Comparison of ENCODE assay signal across 1 cellular context in the genomic region with DNA sequence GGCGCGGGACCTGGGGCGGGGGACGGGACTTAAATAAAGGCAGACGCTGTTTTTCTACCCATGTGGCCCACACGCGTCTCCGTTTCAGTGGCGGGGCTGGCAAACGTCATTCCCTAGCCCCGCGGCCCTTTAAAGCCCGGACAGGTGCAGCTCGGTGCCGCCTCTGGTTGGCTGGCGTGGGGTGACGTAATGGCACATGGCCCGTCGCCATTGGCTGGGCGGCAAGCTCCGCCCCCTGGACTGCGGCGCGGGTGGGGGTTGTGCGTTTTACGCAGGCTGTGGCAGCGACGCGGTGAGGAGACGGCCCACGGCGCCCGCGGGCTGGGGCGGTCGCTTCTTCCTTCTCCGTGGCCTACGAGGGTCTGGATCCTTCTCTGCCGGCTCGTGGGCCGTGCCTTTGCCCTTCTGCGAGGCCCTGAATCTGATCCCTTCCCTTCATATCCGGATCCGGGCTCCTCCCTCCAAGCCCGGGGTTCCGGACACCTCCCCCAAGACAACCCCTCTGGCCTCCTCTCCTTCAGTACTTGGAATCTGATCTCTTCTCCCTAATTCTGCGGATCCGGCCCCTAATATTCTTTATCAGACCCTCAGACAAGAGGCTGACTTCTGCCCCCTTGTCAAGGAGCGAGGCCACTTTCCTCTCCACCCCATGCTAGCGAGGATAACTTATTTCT.
TF ChIP-seq lines count a peak whose summit lies in the region.

A gene with protein sequence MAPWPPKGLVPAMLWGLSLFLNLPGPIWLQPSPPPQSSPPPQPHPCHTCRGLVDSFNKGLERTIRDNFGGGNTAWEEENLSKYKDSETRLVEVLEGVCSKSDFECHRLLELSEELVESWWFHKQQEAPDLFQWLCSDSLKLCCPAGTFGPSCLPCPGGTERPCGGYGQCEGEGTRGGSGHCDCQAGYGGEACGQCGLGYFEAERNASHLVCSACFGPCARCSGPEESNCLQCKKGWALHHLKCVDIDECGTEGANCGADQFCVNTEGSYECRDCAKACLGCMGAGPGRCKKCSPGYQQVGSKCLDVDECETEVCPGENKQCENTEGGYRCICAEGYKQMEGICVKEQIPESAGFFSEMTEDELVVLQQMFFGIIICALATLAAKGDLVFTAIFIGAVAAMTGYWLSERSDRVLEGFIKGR (plus strand): TSS at position 274 of the 674 bp plus-strand sequence. CDS start 605 bp downstream, outside the sequence.

TF ChIP-seq in HepG2, 621 proteins besides CTCF, POLR2A, EP300 and RAD21 (continued from another document and continues in another):
- TF ChIP-seq, protein P1, sequence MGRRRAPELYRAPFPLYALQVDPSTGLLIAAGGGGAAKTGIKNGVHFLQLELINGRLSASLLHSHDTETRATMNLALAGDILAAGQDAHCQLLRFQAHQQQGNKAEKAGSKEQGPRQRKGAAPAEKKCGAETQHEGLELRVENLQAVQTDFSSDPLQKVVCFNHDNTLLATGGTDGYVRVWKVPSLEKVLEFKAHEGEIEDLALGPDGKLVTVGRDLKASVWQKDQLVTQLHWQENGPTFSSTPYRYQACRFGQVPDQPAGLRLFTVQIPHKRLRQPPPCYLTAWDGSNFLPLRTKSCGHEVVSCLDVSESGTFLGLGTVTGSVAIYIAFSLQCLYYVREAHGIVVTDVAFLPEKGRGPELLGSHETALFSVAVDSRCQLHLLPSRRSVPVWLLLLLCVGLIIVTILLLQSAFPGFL (CRISPR knock-in tag; IDR thresholded peaks at IDR 0.05): no peak
- no peak for TF ChIP-seq TMF1 (CRISPR knock-in tag; IDR thresholded peaks at IDR 0.05; ENCODE audit: low read depth)
- TF ChIP-seq ZNF253 (CRISPR knock-in tag; IDR thresholded peaks at IDR 0.05; ENCODE audit: borderline replicate concordance): no peak
- TF ChIP-seq MBD4 (IDR thresholded peaks at IDR 0.05; ENCODE audit: borderline replicate concordance, low read length): no peak
- TF ChIP-seq SUZ12 (IDR thresholded peaks at IDR 0.05; ENCODE audit: low read depth, low read length): no peak
- TF ChIP-seq ZNF780A (CRISPR knock-in tag; IDR thresholded peaks at IDR 0.05): 0 out of 2 replicates have a peak, but pooled peaks have one; percentile 1
- no peak for TF ChIP-seq HNRNPK (IDR thresholded peaks at IDR 0.05; ENCODE audit: low read depth, low read length, poor library complexity, severe bottlenecking)
- peak; percentile 52 for TF ChIP-seq TEAD3 (CRISPR knock-in tag; optimal IDR thresholded peaks at IDR 0.05; ENCODE audit: borderline replicate concordance)
- TF ChIP-seq RFX5 (IDR thresholded peaks at IDR 0.05; ENCODE audit: low read depth, low read length): peak; percentile 90
- TF ChIP-seq ZNF317 (CRISPR knock-in tag; IDR thresholded peaks at IDR 0.05): no peak
- no peak for TF ChIP-seq ZBTB1 (CRISPR knock-in tag; IDR thresholded peaks at IDR 0.05; ENCODE audit: borderline replicate concordance)
- peak; percentile 93 for TF ChIP-seq RBM39 (IDR thresholded peaks at IDR 0.05; ENCODE audit: low read depth, low read length, poor library complexity, severe bottlenecking)
- TF ChIP-seq SRSF1 (optimal IDR thresholded peaks at IDR 0.05; ENCODE audit: low read depth, low read length): peak; percentile 44
- TF ChIP-seq ZNF761 (CRISPR knock-in tag; conservative IDR thresholded peaks at IDR 0.05): no peak
- TF ChIP-seq, protein P2, sequence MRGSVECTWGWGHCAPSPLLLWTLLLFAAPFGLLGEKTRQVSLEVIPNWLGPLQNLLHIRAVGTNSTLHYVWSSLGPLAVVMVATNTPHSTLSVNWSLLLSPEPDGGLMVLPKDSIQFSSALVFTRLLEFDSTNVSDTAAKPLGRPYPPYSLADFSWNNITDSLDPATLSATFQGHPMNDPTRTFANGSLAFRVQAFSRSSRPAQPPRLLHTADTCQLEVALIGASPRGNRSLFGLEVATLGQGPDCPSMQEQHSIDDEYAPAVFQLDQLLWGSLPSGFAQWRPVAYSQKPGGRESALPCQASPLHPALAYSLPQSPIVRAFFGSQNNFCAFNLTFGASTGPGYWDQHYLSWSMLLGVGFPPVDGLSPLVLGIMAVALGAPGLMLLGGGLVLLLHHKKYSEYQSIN (CRISPR knock-in tag; IDR thresholded peaks at IDR 0.05; ENCODE audit: borderline replicate concordance): no peak
- peak; percentile 86; the same call in 1 of the 2 replicates for TF ChIP-seq ZNF616 (CRISPR knock-in tag; IDR thresholded peaks at IDR 0.05; ENCODE audit: low read depth)
- peak; percentile 49; the same call in 1 of the 2 replicates for TF ChIP-seq ISL2 (CRISPR knock-in tag; IDR thresholded peaks at IDR 0.05)
- TF ChIP-seq STAG1 (CRISPR knock-in tag; IDR thresholded peaks at IDR 0.05): no peak
- TF ChIP-seq ZNF672 (CRISPR knock-in tag; IDR thresholded peaks at IDR 0.05): no peak
- TF ChIP-seq, protein P3, sequence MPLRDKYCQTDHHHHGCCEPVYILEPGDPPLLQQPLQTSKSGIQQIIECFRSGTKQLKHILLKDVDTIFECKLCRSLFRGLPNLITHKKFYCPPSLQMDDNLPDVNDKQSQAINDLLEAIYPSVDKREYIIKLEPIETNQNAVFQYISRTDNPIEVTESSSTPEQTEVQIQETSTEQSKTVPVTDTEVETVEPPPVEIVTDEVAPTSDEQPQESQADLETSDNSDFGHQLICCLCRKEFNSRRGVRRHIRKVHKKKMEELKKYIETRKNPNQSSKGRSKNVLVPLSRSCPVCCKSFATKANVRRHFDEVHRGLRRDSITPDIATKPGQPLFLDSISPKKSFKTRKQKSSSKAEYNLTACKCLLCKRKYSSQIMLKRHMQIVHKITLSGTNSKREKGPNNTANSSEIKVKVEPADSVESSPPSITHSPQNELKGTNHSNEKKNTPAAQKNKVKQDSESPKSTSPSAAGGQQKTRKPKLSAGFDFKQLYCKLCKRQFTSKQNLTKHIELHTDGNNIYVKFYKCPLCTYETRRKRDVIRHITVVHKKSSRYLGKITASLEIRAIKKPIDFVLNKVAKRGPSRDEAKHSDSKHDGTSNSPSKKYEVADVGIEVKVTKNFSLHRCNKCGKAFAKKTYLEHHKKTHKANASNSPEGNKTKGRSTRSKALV (CRISPR knock-in tag; IDR thresholded peaks at IDR 0.05): peak; percentile 42
- no peak for TF ChIP-seq HOXD1 (CRISPR knock-in tag; IDR thresholded peaks at IDR 0.05)
- TF ChIP-seq, protein P4, sequence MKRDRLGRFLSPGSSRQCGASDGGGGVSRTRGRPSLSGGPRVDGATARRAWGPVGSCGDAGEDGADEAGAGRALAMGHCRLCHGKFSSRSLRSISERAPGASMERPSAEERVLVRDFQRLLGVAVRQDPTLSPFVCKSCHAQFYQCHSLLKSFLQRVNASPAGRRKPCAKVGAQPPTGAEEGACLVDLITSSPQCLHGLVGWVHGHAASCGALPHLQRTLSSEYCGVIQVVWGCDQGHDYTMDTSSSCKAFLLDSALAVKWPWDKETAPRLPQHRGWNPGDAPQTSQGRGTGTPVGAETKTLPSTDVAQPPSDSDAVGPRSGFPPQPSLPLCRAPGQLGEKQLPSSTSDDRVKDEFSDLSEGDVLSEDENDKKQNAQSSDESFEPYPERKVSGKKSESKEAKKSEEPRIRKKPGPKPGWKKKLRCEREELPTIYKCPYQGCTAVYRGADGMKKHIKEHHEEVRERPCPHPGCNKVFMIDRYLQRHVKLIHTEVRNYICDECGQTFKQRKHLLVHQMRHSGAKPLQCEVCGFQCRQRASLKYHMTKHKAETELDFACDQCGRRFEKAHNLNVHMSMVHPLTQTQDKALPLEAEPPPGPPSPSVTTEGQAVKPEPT (CRISPR knock-in tag; IDR thresholded peaks at IDR 0.05; ENCODE audit: low read depth): no peak
- peak; percentile 33 for TF ChIP-seq KMT2A (CRISPR knock-in tag; IDR thresholded peaks at IDR 0.05)
- TF ChIP-seq, protein P5, sequence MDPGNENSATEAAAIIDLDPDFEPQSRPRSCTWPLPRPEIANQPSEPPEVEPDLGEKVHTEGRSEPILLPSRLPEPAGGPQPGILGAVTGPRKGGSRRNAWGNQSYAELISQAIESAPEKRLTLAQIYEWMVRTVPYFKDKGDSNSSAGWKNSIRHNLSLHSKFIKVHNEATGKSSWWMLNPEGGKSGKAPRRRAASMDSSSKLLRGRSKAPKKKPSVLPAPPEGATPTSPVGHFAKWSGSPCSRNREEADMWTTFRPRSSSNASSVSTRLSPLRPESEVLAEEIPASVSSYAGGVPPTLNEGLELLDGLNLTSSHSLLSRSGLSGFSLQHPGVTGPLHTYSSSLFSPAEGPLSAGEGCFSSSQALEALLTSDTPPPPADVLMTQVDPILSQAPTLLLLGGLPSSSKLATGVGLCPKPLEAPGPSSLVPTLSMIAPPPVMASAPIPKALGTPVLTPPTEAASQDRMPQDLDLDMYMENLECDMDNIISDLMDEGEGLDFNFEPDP (CRISPR knock-in tag; conservative IDR thresholded peaks at IDR 0.05): no peak
- TF ChIP-seq MED8 (CRISPR knock-in tag; IDR thresholded peaks at IDR 0.05; ENCODE audit: insufficient replicate concordance): no peak
- TF ChIP-seq PAF1 (CRISPR knock-in tag; IDR thresholded peaks at IDR 0.05): no peak
- TF ChIP-seq, protein P6, sequence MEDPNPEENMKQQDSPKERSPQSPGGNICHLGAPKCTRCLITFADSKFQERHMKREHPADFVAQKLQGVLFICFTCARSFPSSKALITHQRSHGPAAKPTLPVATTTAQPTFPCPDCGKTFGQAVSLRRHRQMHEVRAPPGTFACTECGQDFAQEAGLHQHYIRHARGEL (CRISPR knock-in tag; IDR thresholded peaks at IDR 0.05): no peak
- TF ChIP-seq FOXK1 (CRISPR knock-in tag; IDR thresholded peaks at IDR 0.05; ENCODE audit: borderline replicate concordance, low read depth): peak; percentile 46; the same call in 1 of the 2 replicates
- 0 out of 2 replicates have a peak, but pooled peaks have one; percentile 59 for TF ChIP-seq ZNF251 (CRISPR knock-in tag; IDR thresholded peaks at IDR 0.05)
- no peak; the same call in 1 of the 2 replicates for TF ChIP-seq RXRB (CRISPR knock-in tag; IDR thresholded peaks at IDR 0.05; ENCODE audit: borderline replicate concordance)
- TF ChIP-seq RELA (CRISPR knock-in tag; IDR thresholded peaks at IDR 0.05): no peak
- no peak for TF ChIP-seq ZNF138 (CRISPR knock-in tag; IDR thresholded peaks at IDR 0.05; ENCODE audit: low read depth)
- 0 out of 2 replicates have a peak, but pooled peaks have one; percentile 70 for TF ChIP-seq ZNF329 (CRISPR knock-in tag; IDR thresholded peaks at IDR 0.05; ENCODE audit: low read depth)
- TF ChIP-seq NFIB (CRISPR knock-in tag; IDR thresholded peaks at IDR 0.05; ENCODE audit: borderline replicate concordance): no peak
- TF ChIP-seq SIX1 (CRISPR knock-in tag; IDR thresholded peaks at IDR 0.05; ENCODE audit: borderline replicate concordance): no peak
- TF ChIP-seq SNAPC2 (CRISPR knock-in tag; IDR thresholded peaks at IDR 0.05): no peak
- no peak for TF ChIP-seq NPAS2 (CRISPR knock-in tag; IDR thresholded peaks at IDR 0.05; ENCODE audit: borderline replicate concordance)
- TF ChIP-seq DNMT1 (CRISPR knock-in tag; IDR thresholded peaks at IDR 0.05): no peak
- peak; percentile 88 for TF ChIP-seq ZIK1 (CRISPR knock-in tag; IDR thresholded peaks at IDR 0.05; ENCODE audit: borderline replicate concordance, low read depth)
- TF ChIP-seq, protein P7, sequence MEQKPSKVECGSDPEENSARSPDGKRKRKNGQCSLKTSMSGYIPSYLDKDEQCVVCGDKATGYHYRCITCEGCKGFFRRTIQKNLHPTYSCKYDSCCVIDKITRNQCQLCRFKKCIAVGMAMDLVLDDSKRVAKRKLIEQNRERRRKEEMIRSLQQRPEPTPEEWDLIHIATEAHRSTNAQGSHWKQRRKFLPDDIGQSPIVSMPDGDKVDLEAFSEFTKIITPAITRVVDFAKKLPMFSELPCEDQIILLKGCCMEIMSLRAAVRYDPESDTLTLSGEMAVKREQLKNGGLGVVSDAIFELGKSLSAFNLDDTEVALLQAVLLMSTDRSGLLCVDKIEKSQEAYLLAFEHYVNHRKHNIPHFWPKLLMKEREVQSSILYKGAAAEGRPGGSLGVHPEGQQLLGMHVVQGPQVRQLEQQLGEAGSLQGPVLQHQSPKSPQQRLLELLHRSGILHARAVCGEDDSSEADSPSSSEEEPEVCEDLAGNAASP (CRISPR knock-in tag; IDR thresholded peaks at IDR 0.05; ENCODE audit: borderline replicate concordance): no peak
- TF ChIP-seq, protein P8, sequence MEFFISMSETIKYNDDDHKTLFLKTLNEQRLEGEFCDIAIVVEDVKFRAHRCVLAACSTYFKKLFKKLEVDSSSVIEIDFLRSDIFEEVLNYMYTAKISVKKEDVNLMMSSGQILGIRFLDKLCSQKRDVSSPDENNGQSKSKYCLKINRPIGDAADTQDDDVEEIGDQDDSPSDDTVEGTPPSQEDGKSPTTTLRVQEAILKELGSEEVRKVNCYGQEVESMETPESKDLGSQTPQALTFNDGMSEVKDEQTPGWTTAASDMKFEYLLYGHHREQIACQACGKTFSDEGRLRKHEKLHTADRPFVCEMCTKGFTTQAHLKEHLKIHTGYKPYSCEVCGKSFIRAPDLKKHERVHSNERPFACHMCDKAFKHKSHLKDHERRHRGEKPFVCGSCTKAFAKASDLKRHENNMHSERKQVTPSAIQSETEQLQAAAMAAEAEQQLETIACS (CRISPR knock-in tag; IDR thresholded peaks at IDR 0.05): no peak
- TF ChIP-seq SRSF4 (IDR thresholded peaks at IDR 0.05; ENCODE audit: low read depth, low read length, poor library complexity, severe bottlenecking): no peak
- 0 out of 2 replicates have a peak, but pooled peaks have one; percentile 27 for TF ChIP-seq HMG20B (CRISPR knock-in tag; conservative IDR thresholded peaks at IDR 0.05)
- TF ChIP-seq, protein P9, sequence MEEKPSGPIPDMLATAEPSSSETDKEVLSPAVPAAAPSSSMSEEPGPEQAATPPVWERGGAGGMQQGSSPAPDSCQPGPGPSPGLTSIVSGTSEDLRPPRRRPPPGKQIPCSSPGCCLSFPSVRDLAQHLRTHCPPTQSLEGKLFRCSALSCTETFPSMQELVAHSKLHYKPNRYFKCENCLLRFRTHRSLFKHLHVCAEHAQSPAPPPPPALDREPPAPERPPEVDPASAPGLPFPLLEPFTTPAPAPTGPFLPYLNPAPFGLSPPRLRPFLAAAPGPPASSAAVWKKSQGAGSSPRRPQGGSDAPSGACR (CRISPR knock-in tag; IDR thresholded peaks at IDR 0.05): no peak
- TF ChIP-seq FOXA3 (CRISPR knock-in tag; IDR thresholded peaks at IDR 0.05): peak; percentile 14; the same call in 1 of the 2 replicates
- TF ChIP-seq ZNF781 (CRISPR knock-in tag; IDR thresholded peaks at IDR 0.05; ENCODE audit: borderline replicate concordance, not compliant biosample characterization): no peak
- peak; percentile 62 for TF ChIP-seq ELF1 (CRISPR knock-in tag; IDR thresholded peaks at IDR 0.05)
- TF ChIP-seq, protein P10, sequence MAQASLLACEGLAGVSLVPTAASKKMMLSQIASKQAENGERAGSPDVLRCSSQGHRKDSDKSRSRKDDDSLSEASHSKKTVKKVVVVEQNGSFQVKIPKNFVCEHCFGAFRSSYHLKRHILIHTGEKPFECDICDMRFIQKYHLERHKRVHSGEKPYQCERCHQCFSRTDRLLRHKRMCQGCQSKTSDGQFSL (CRISPR knock-in tag; IDR thresholded peaks at IDR 0.05): 0 out of 2 replicates have a peak, but pooled peaks have one; percentile 29
- no peak for TF ChIP-seq ELF3 (CRISPR knock-in tag; IDR thresholded peaks at IDR 0.05)
- TF ChIP-seq ZC3H13 (CRISPR knock-in tag; IDR thresholded peaks at IDR 0.05): 0 out of 2 replicates have a peak, but pooled peaks have one; percentile 23
